ENCODE assay signal across 30 cellular contexts in the genomic region with DNA sequence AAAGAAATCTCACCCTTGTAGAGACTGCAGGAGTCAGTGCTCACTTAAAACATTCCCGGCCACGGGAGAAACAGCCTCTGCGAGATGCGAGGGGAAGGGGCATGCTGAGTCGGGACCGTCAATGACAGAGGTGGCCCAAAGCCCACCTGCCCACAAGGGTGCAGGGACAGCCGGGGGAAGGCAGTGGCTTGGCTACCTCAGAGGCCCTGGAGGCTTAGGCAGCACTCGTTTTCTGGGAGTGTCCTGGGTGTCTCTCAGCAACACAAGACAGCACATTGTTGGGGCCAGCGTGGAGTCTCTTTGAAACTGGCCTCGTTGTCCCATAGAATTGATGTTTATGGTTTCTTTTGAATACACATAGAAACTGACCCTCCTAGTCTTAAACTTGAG. TPM values are rescaled to one million over a fixed set of nuclear protein-coding genes. Genes with fewer than 3 reads are reported as not detected.
"Had no signal": no experiment of that assay in that cellular context is flagged by ENCODE, and none has a peak within 500 bp of the region (broad histone marks: within the 10 kb centered on the region; RNA-seq: fewer than 3 reads in every experiment).

No MANE protein-coding gene starts in this region.

- DNase-seq: dermis blood vessel endothelial cell; dorsolateral prefrontal cortex; effector CD4-positive, alpha-beta T cell; effector memory CD4-positive, alpha-beta T cell; esophagus squamous epithelium; foreskin fibroblast; foreskin melanocyte; gastrocnemius medialis; glutamatergic neuron; head of caudate nucleus; heart right ventricle; hippocampal formation; left cardiac atrium; left ventricle myocardium superior; lower lobe of right lung; mesenchymal stem cell; mucosa of descending colon had no signal

- H3K9me3 ChIP-seq: esophagus squamous epithelium, gastrocnemius medialis, heart right ventricle, left lung, lower lobe of right lung, mucosa of descending colon had no signal

- H3K27ac Mint-ChIP-seq: mesothelial cell of epicardium had no signal

- H3K4me3 ChIP-seq: coronary artery, dorsolateral prefrontal cortex, esophagus squamous epithelium, gastrocnemius medialis, heart right ventricle, left lung, lower lobe of right lung, mucosa of descending colon had no signal

- H3K4me1 Mint-ChIP-seq: mesothelial cell of epicardium had no signal

- H3K4me3 Mint-ChIP-seq: mesothelial cell of epicardium had no signal

- H3K27ac ChIP-seq: coronary artery, dorsolateral prefrontal cortex, esophagus squamous epithelium, gastrocnemius medialis, heart right ventricle, left lung, lower lobe of right lung had no signal

- H3K36me3 ChIP-seq: esophagus squamous epithelium, gastrocnemius medialis, heart right ventricle, left lung, lower lobe of right lung had no signal

- ATAC-seq: gastrocnemius medialis, heart right ventricle, left cardiac atrium, left lung, left ventricle myocardium superior, mucosa of descending colon had no signal

- H3K4me1 ChIP-seq: esophagus squamous epithelium, gastrocnemius medialis, heart right ventricle, left lung, lower lobe of right lung had no signal

RNA-seq across cellular contexts. Expression of gene SYCE1, which starts 25.6 kb away (rescaled TPM):
- total RNA-seq: dermis blood vessel endothelial cell, endothelial cell of umbilical vein, epithelial cell of proximal tubule, glomerular endothelial cell, lung microvascular endothelial cell, mesothelial cell of epicardium, myocyte had no signal
- polyA plus RNA-seq: endothelial cell of umbilical vein, keratinocyte had no signal

RNA-seq across cellular contexts. Expression of gene FRG2B, which starts 35.6 kb away (rescaled TPM):
- total RNA-seq: dermis blood vessel endothelial cell, dorsolateral prefrontal cortex, endothelial cell of umbilical vein, epithelial cell of proximal tubule, esophagus squamous epithelium, gastrocnemius medialis, glomerular endothelial cell, heart right ventricle, kidney epithelial cell, left cardiac atrium, left lung, left ventricle myocardium superior, lower leg skin, lower lobe of right lung, lung microvascular endothelial cell, mesenteric fat pad, mesothelial cell of epicardium, mucosa of descending colon, myocyte had no signal
- polyA plus RNA-seq: endothelial cell of umbilical vein, esophagus, heart right ventricle, keratinocyte had no signal
